ENCODE assay signal across 1 cellular context in the genomic region with DNA sequence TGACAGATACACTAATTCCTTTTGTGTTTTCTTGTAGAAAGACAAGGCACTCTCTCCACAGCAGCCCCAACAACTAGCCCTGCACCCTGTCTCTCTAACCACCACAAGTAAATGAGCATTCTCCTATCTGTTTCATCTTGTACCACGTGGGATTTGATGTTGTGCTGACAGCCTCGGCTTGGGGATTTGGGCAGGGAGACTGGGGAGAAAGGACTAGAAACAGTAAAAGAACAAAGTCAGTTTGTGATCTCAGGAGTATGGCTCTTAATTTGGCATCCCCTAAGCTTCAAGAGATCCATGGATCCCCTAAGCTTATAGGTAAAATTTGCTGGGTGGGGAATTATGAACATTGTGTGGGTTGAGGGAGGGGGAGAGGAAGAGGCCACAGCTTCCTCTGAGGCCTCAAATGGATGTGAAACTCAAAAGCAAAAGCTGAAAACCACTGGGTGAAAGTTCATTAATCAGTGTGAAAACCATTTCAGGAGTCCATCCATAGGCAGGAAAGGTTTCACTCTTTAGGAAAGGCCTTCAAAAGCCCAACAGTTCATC.
TF ChIP-seq lines count a peak whose summit lies in the region.

No MANE protein-coding gene starts in this region.

TF ChIP-seq in SK-N-SH, 30 proteins besides CTCF, POLR2A, EP300 and RAD21 (continued from another document):
- TF ChIP-seq, protein P1, sequence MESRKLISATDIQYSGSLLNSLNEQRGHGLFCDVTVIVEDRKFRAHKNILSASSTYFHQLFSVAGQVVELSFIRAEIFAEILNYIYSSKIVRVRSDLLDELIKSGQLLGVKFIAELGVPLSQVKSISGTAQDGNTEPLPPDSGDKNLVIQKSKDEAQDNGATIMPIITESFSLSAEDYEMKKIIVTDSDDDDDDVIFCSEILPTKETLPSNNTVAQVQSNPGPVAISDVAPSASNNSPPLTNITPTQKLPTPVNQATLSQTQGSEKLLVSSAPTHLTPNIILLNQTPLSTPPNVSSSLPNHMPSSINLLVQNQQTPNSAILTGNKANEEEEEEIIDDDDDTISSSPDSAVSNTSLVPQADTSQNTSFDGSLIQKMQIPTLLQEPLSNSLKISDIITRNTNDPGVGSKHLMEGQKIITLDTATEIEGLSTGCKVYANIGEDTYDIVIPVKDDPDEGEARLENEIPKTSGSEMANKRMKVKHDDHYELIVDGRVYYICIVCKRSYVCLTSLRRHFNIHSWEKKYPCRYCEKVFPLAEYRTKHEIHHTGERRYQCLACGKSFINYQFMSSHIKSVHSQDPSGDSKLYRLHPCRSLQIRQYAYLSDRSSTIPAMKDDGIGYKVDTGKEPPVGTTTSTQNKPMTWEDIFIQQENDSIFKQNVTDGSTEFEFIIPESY (IDR thresholded peaks at IDR 0.05; ENCODE audit: borderline replicate concordance, low read depth): no peak
- TF ChIP-seq, protein P2, sequence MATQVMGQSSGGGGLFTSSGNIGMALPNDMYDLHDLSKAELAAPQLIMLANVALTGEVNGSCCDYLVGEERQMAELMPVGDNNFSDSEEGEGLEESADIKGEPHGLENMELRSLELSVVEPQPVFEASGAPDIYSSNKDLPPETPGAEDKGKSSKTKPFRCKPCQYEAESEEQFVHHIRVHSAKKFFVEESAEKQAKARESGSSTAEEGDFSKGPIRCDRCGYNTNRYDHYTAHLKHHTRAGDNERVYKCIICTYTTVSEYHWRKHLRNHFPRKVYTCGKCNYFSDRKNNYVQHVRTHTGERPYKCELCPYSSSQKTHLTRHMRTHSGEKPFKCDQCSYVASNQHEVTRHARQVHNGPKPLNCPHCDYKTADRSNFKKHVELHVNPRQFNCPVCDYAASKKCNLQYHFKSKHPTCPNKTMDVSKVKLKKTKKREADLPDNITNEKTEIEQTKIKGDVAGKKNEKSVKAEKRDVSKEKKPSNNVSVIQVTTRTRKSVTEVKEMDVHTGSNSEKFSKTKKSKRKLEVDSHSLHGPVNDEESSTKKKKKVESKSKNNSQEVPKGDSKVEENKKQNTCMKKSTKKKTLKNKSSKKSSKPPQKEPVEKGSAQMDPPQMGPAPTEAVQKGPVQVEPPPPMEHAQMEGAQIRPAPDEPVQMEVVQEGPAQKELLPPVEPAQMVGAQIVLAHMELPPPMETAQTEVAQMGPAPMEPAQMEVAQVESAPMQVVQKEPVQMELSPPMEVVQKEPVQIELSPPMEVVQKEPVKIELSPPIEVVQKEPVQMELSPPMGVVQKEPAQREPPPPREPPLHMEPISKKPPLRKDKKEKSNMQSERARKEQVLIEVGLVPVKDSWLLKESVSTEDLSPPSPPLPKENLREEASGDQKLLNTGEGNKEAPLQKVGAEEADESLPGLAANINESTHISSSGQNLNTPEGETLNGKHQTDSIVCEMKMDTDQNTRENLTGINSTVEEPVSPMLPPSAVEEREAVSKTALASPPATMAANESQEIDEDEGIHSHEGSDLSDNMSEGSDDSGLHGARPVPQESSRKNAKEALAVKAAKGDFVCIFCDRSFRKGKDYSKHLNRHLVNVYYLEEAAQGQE (IDR thresholded peaks at IDR 0.05; ENCODE audit: low read depth, low read length): no peak
- TF ChIP-seq GATA2 (CRISPR knock-in tag; IDR thresholded peaks at IDR 0.05) (no peak), TCF12 (IDR thresholded peaks at IDR 0.05) (no peak), JUND (IDR thresholded peaks at IDR 0.05) (no peak), CHD2 (IDR thresholded peaks at IDR 0.05; ENCODE audit: low read length, partially characterized antibody) (no peak), POLR2AphosphoS5 (IDR thresholded peaks at IDR 0.05; ENCODE audit: low read depth, low read length) (no peak), TAF1 (IDR thresholded peaks at IDR 0.05; ENCODE audit: borderline replicate concordance, low read depth, low read length) (no peak), SIN3A (IDR thresholded peaks at IDR 0.05; ENCODE audit: borderline replicate concordance, low read depth, low read length) (no peak), TEAD4 (IDR thresholded peaks at IDR 0.05; ENCODE audit: borderline replicate concordance, insufficient read depth) (no peak), RXRA (IDR thresholded peaks at IDR 0.05; ENCODE audit: borderline replicate concordance, low read depth) (no peak)
TF ChIP-seq in SK-N-SH: peak in this region for 0.
